ENCODE assay signal across 1 cellular context in the genomic region with DNA sequence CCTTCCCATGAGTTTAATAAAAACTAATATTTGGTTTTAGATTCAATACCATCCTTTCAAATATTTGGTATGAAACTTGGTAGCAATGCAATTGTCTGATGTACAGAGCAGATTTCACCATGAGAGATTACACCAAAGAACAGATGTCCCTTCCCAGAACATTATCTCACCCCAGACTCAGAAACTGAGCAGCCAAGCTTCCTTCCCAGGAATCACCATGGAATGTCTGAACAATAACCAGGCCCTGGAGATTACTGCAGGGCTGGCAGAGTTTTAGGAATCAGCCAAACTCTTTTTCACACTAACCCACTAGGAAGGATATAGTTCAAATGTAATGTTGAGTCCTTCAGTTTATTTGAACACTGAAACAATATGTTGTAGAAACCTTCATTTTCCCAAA.
A peak's percentile ranks its signal among the peaks of the same experiment; 100 is the strongest.
TF ChIP-seq lines count a peak whose summit lies in the region.

No MANE protein-coding gene starts in this region.

TF ChIP-seq in K562, 482 proteins besides CTCF, POLR2A, EP300 and RAD21:
- TF ChIP-seq, protein P1, sequence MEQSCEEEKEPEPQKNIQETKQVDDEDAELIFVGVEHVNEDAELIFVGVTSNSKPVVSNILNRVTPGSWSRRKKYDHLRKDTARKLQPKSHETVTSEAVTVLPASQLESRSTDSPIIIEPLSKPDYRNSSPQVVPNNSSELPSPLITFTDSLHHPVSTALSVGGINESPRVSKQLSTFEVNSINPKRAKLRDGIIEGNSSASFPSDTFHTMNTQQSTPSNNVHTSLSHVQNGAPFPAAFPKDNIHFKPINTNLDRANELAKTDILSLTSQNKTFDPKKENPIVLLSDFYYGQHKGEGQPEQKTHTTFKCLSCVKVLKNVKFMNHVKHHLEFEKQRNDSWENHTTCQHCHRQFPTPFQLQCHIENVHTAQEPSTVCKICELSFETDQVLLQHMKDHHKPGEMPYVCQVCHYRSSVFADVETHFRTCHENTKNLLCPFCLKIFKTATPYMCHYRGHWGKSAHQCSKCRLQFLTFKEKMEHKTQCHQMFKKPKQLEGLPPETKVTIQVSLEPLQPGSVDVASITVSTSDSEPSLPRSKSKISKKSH (CRISPR knock-in tag; IDR thresholded peaks at IDR 0.05) = no peak
- 0 out of 2 replicates have a peak, but pooled peaks have one; percentile 13 for TF ChIP-seq TAL1 (IDR thresholded peaks at IDR 0.05)
